In the genomic region with DNA sequence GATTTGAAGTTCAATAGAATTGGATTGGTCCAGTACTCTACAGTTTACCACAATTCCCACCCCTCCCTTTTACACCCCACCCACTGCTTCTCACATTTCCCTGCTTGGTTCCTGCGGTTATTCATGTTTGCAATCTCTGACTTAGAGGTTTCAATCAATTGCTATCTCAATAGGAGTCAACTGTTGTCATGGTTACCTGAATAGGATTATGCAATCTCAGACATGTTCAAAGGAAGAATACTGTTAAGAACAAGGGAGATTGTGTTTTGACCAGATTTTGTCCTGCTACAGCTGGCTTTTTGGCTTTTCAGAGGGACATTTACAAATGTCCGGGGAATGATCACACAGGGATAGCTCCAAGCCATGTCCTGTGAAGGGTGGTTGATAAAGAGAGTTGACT, we compare ENCODE assay signal across 24 cellular contexts. TPM values are rescaled to one million over a fixed set of nuclear protein-coding genes. Genes with fewer than 3 reads are reported as not detected.
DNase-seq lines count a peak whose midpoint lies in the region; ATAC-seq and TF ChIP-seq lines count a peak whose summit lies in the region.
"Had no signal": no experiment of that assay in that cellular context is flagged by ENCODE, and none has a peak within 500 bp of the region (broad histone marks: within the 10 kb centered on the region; RNA-seq: fewer than 3 reads in every experiment).

No MANE protein-coding gene starts in this region.

- no peak overlapping the region for H2AFZ ChIP-seq in hepatocyte

- TF ChIP-seq CTCF in hepatocyte (IDR thresholded peaks at IDR 0.05; ENCODE audit: poor library complexity): no peak

- H3K36me3 ChIP-seq in hepatocyte (replicated peaks; ENCODE audit: insufficient read depth, low read depth): no peaks in the 10 kb centered on the region
- H3K36me3 ChIP-seq: upper lobe of right lung had no signal

- no peak for ATAC-seq in GM21515 (IDR thresholded peaks at IDR 0.05; ENCODE audit: unreplicated experiment)
- ATAC-seq: SK-N-SH treated with all-trans-retinoic acid at 6 μM for 48 hours; stimulated activated naive CD8-positive, alpha-beta T cell treated with anti-CD3 and anti-CD28 coated beads, Interleukin-15, Interleukin-2, amounts not matched to agents 100 U/mL and 50 U/mL, for 24 hours; upper lobe of right lung had no signal

- H3K79me2 ChIP-seq in hepatocyte: no peaks in the 10 kb centered on the region

- no peak overlapping the region for H3K4me2 ChIP-seq in hepatocyte

- no peaks in the 10 kb centered on the region for H4K20me1 ChIP-seq in hepatocyte (ENCODE audit: insufficient read depth, poor library complexity, severe bottlenecking)

- H3K27ac ChIP-seq in hepatocyte (no peak overlapping the region), substantia nigra (ENCODE audit: low read depth, low read length, poor library complexity, severe bottlenecking) (no peak overlapping the region)
- H3K27ac ChIP-seq: upper lobe of right lung had no signal

- H3K27me3 ChIP-seq in hepatocyte: no peaks in the 10 kb centered on the region
- H3K27me3 ChIP-seq: upper lobe of right lung had no signal

- DNase-seq in NCI-H748 (lab: John Stamatoyannopoulos, UW; ENCODE audit: unreplicated experiment) (peak; percentile 74), NCI-H748 treated with DMSO at 0.1 percent for 48 hours (lab: John Stamatoyannopoulos, UW) (no peak), amniotic epithelial cell (ENCODE audit: low read depth) (peak; percentile 80), hepatocyte (ENCODE audit: low spot score) (peak; percentile 10), stromal cell of bone marrow (ENCODE audit: low read depth) (peak; percentile 8), substantia nigra (lab: John Stamatoyannopoulos, UW) (no peak), AML-193 (lab: John Stamatoyannopoulos, UW) (no peak)
- DNase-seq: activated CD4-positive, alpha-beta T cell treated with anti-CD3 and anti-CD28 coated beads for 4 hours; activated effector memory CD4-positive, alpha-beta T cell treated with Interleukin-2 at 50 U/mL for 16 hours; C1 segment of cervical spinal cord; glutamatergic neuron; HCEC 1CT; mesenchymal stem cell; NCI-H187; NCI-H510A treated with DMSO at 0.1 percent for 48 hours; stimulated activated naive CD8-positive, alpha-beta T cell treated with anti-CD3 and anti-CD28 coated beads, Interleukin-15, Interleukin-2, amounts not matched to agents 100 U/mL and 50 U/mL, for 24 hours; upper lobe of right lung had no signal

- no peaks in the 10 kb centered on the region for H3K4me1 ChIP-seq in hepatocyte (ENCODE audit: insufficient read depth)

- H3K9me3 ChIP-seq in hepatocyte (ENCODE audit: low read depth): no peaks in the 10 kb centered on the region
- H3K9me3 ChIP-seq: upper lobe of right lung had no signal

- H3K9me2 ChIP-seq in hepatocyte (replicated peaks; ENCODE audit: insufficient read depth): no peaks in the 10 kb centered on the region

- WGBS in hepatocyte (ENCODE audit: low lambda C conversion rate, missing lambda C conversion rate): 61% methylated on average over 2 of the region's 2 CpGs

- H3K4me3 ChIP-seq in hepatocyte: no peak overlapping the region
- H3K4me3 ChIP-seq: upper lobe of right lung had no signal

RNA-seq across cellular contexts. Expression of gene C3orf49, which starts 4.8 kb away (rescaled TPM):
- not detected in 2 replicates for total RNA-seq in hepatocyte
- 0.11 TPM in 1 of 2 replicates, not detected in the other for polyA plus RNA-seq in hepatocyte
- total RNA-seq: chondrocyte; LHCN-M2; natural killer cell treated with Interleukin-12 subunit alpha and Interleukin-12 subunit beta and Interleukin-15 and Interleukin-18, amount 100 ng/mL, for 72 hours; pulmonary artery endothelial cell; upper lobe of right lung had no signal
- polyA plus RNA-seq: keratinocyte had no signal

RNA-seq across cellular contexts. Expression of gene THOC7, which starts 49.3 kb away (rescaled TPM):
- 61.7 and 69.4 TPM in 2 replicates for total RNA-seq in hepatocyte
- polyA plus RNA-seq in hepatocyte: 67.3 and 78.5 TPM in 2 replicates

RNA-seq across cellular contexts. Expression of gene ATXN7, which starts 49.4 kb away (rescaled TPM):
- total RNA-seq in hepatocyte: 14.1 and 14.4 TPM in 2 replicates
- polyA plus RNA-seq in hepatocyte: 3.0 and 7.5 TPM in 2 replicates

Comparison
In these comparisons a context has a peak if more than half of its experiments do, and no peak if none do; other contexts are left out.
1. DNase-seq: peak in NCI-H748 (single experiment), amniotic epithelial cell (single experiment), hepatocyte (single experiment) and stromal cell of bone marrow (single experiment); none in NCI-H748 treated with DMSO at 0.1 percent for 48 hours (single experiment), substantia nigra (0 of 49) and AML-193 (0 of 2).